ENCODE assay signal across 23 cellular contexts in the genomic region with DNA sequence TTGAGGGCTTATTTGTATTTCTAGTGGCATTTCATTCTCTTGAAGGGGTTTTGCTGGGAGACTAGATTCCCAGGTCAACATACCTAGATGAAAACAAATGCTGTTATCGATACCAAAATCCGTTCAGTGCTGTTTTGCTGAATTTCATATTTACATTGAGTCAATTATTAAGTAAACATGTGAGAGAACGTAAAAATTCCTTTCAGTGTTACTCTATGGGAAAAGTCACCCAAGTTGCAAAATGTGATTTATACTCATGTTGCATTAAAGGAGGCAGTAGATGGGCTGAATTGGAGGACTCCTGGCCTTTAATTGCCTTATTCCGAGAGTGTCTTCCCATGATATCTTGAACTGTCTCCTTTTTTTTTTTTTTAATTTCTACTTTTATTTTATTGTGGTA.
"Had no signal": no experiment of that assay in that cellular context is flagged by ENCODE, and none has a peak within 500 bp of the region (broad histone marks: within the 10 kb centered on the region; RNA-seq: fewer than 3 reads in every experiment).

No MANE protein-coding gene starts in this region.

- ATAC-seq: effector memory CD8-positive, alpha-beta T cell; esophagus mucosa; gastrocnemius medialis; heart right ventricle; left cardiac atrium; left lung; left ventricle myocardium superior; lower lobe of right lung; mucosa of descending colon; naive thymus-derived CD8-positive, alpha-beta T cell had no signal

- H3K36me3 ChIP-seq: esophagus squamous epithelium, gastrocnemius medialis, heart right ventricle, left lung, lower lobe of right lung had no signal

- H3K4me1 ChIP-seq: gastrocnemius medialis, left lung, lower lobe of right lung had no signal

- H3K4me3 ChIP-seq: esophagus squamous epithelium, gastrocnemius medialis, heart right ventricle, left lung, lower lobe of right lung, mucosa of descending colon had no signal

- H3K9me3 ChIP-seq: esophagus squamous epithelium, gastrocnemius medialis, left lung, mucosa of descending colon had no signal

- DNase-seq: cortex of kidney; effector CD8-positive, alpha-beta T cell; effector memory CD8-positive, alpha-beta T cell; endodermal cell; erythroblast; esophagus squamous epithelium; foreskin fibroblast; foreskin melanocyte; gastrocnemius medialis; glutamatergic neuron; head of caudate nucleus; heart right ventricle; hippocampal formation; left cardiac atrium; left lung; left ventricle myocardium superior; lower lobe of right lung; mesenchymal stem cell; mucosa of descending colon; naive B cell; naive thymus-derived CD8-positive, alpha-beta T cell had no signal

- H3K27me3 ChIP-seq: gastrocnemius medialis, heart right ventricle had no signal

- H3K27ac ChIP-seq: epithelial cell of prostate, esophagus squamous epithelium, gastrocnemius medialis, heart right ventricle, left lung, lower lobe of right lung had no signal
